22 cellular contexts compared by ENCODE assay signal in the genomic region with DNA sequence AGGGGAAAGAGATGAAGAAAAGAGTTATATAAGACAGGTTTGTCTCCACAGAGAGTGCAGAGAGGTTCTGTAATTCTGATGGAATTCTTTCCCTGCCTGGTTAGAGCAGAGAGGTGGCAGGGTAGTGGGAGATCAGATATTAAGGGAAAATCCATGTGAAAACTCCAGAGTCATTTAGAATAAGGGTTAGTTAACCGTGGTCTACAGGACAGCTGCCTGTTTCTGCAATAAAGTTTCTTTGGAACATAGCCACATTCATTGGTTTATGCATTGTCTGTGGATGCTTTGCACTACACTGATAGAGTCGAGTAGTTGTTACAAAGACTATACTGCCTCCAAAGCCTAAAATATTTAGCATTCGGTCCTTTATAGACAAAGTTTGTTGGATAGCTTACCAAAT.
"Had no signal": no experiment of that assay in that cellular context is flagged by ENCODE, and none has a peak within 500 bp of the region (broad histone marks: within the 10 kb centered on the region; RNA-seq: fewer than 3 reads in every experiment).

No MANE protein-coding gene starts in this region.

- H3K4me1 ChIP-seq: SJSA1 had no signal

- H3K4me3 Mint-ChIP-seq: activated CD8-positive, alpha-beta T cell treated with anti-CD3 and anti-CD28 coated beads for 36 hours; activated naive CD4-positive, alpha-beta T cell treated with anti-CD3 and anti-CD28 coated beads, Interleukin-2, amount 10 ng/mL, durations not matched to agents 7 days and 5 days; activated T-cell treated with anti-CD3 and anti-CD28 coated beads, Interleukin-2, amount 50 U/mL, for 72 hours; brain; T-helper 1 cell treated with Interleukin-12 subunit alpha and Interleukin-12 subunit beta and Interleukin-4 antibody, amounts not matched to agents 30 μg/mL and 1 μg/mL, for 36 hours had no signal

- H3K27me3 Mint-ChIP-seq: activated CD8-positive, alpha-beta T cell treated with anti-CD3 and anti-CD28 coated beads for 36 hours; activated naive CD4-positive, alpha-beta T cell treated with anti-CD3 and anti-CD28 coated beads, Interleukin-2, amount 10 ng/mL, durations not matched to agents 7 days and 5 days; brain had no signal

- H3K36me3 ChIP-seq: cardiac muscle cell had no signal

- DNase-seq: activated CD4-positive, alpha-beta T cell treated with anti-CD3 and anti-CD28 coated beads for 4 hours; activated CD8-positive, alpha-beta memory T cell treated with anti-CD3 and anti-CD28 coated beads, Interleukin-2, amount 50 U/mL, for 4 hours; activated CD8-positive, alpha-beta T cell treated with anti-CD3 and anti-CD28 coated beads for 36 hours; activated gamma-delta T cell treated with Interleukin-2 at 50 U/mL for 16 hours; activated naive CD4-positive, alpha-beta T cell treated with anti-CD3 and anti-CD28 coated beads, Interleukin-2, amount 10 ng/mL, durations not matched to agents 7 days and 5 days; activated T-cell treated with anti-CD3 and anti-CD28 coated beads, Interleukin-2, amount 50 U/mL, for 72 hours; amygdala; Karpas-422; NCI-H1105 treated with DMSO at 0.1 percent for 48 hours; NCI-H1436 treated with DMSO at 0.1 percent for 48 hours; NCI-H187 treated with DMSO at 0.1 percent for 48 hours; NCI-H2081 treated with DMSO at 0.1 percent for 48 hours; NCI-H446; NCI-H524; SHP77 had no signal

- H3K27ac ChIP-seq: cardiac muscle cell, SJSA1 had no signal

- H3K27ac Mint-ChIP-seq: activated CD8-positive, alpha-beta T cell treated with anti-CD3 and anti-CD28 coated beads for 36 hours; activated naive CD4-positive, alpha-beta T cell treated with anti-CD3 and anti-CD28 coated beads, Interleukin-2, amount 10 ng/mL, durations not matched to agents 7 days and 5 days; activated T-cell treated with anti-CD3 and anti-CD28 coated beads, Interleukin-2, amount 50 U/mL, for 72 hours; activated T-helper 2 cell treated with anti-CD3 and anti-CD28 coated beads, Interferon-gamma antibody, Interleukin-2, Interleukin-4, amounts not matched to agents 10 μg/mL and 5 μg/mL and 100 μg/mL, durations not matched to agents 14 hours and 24 hours and 36 hours; T-helper 1 cell treated with Interleukin-12 subunit alpha and Interleukin-12 subunit beta and Interleukin-4 antibody, amounts not matched to agents 30 μg/mL and 1 μg/mL, for 36 hours had no signal

- ATAC-seq: activated CD4-positive, CD25-positive, alpha-beta regulatory T cell treated with anti-CD3 and anti-CD28 coated beads, Interleukin-2, amount 50 U/mL, for 24 hours; activated CD8-positive, alpha-beta T cell treated with anti-CD3 and anti-CD28 coated beads for 36 hours; activated T-cell treated with anti-CD3 and anti-CD28 coated beads, Interleukin-2, amount 50 U/mL, for 72 hours; SK-N-SH treated with all-trans-retinoic acid at 6 μM for 48 hours had no signal

- H3K27me3 ChIP-seq: cardiac muscle cell, SJSA1 had no signal

- H3K4me3 ChIP-seq: cardiac muscle cell, SJSA1 had no signal
